1 cellular context compared by ENCODE assay signal in the genomic region with DNA sequence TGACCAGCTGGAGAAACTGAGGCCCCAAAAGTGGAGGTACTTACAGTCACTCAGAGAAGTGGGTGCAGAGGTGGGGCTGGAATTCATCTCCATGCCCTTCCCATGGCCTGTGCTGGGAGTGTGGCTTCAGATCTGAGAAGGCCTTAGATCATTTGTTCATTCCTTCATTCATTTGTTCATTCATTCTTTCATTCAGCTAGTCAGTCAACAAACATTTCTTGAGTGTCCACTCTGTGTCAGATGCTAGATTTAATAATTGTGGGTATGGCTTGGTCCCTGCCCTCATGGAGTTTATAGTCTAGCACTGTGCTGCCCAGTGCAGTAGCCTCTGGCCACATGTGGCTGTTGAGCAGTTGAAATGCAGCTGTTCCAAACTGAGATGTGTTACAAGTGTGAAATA.
TF ChIP-seq lines count a peak whose summit lies in the region.

No MANE protein-coding gene starts in this region.

TF ChIP-seq in K562, 482 proteins besides CTCF, POLR2A, EP300 and RAD21:
- TF ChIP-seq, protein P1, sequence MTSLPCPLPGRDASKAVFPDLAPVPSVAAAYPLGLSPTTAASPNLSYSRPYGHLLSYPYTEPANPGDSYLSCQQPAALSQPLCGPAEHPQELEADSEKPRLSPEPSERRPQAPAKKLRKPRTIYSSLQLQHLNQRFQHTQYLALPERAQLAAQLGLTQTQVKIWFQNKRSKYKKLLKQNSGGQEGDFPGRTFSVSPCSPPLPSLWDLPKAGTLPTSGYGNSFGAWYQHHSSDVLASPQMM (CRISPR knock-in tag; IDR thresholded peaks at IDR 0.05): no peak
- no peak for TF ChIP-seq WHSC1 (IDR thresholded peaks at IDR 0.05; ENCODE audit: low read length)
- TF ChIP-seq UBTF (IDR thresholded peaks at IDR 0.05; ENCODE audit: borderline replicate concordance in 1 of 2, low read depth in 2 of 2, low read length in 2 of 2): no peak
- peak in 1 of 2 experiments; percentile 68; a peak in 1 of 3 replicates for TF ChIP-seq CBX3 (IDR thresholded peaks at IDR 0.05; ENCODE audit: borderline replicate concordance in 1 of 2, low read length in 2 of 2)
- no peak for TF ChIP-seq STAT6 (CRISPR knock-in tag; IDR thresholded peaks at IDR 0.05)
- TF ChIP-seq SNRNP70 (optimal IDR thresholded peaks at IDR 0.05; ENCODE audit: low read depth, low read length): no peak
- peak; percentile 43; the same call in 1 of the 2 replicates for TF ChIP-seq BCOR (IDR thresholded peaks at IDR 0.05)
- peak; percentile 91 for TF ChIP-seq ZNF24 (IDR thresholded peaks at IDR 0.05)
- TF ChIP-seq FOS (IDR thresholded peaks at IDR 0.05; ENCODE audit: extremely low read depth, insufficient read length): no peak
- TF ChIP-seq ZNF316 (IDR thresholded peaks at IDR 0.05): peak; percentile 81
- peak; percentile 69 for TF ChIP-seq TRIM28 (IDR thresholded peaks at IDR 0.05)
TF ChIP-seq in K562: peak in this region for 5.
